Comparison of ENCODE assay signal across 17 cellular contexts in the genomic region with DNA sequence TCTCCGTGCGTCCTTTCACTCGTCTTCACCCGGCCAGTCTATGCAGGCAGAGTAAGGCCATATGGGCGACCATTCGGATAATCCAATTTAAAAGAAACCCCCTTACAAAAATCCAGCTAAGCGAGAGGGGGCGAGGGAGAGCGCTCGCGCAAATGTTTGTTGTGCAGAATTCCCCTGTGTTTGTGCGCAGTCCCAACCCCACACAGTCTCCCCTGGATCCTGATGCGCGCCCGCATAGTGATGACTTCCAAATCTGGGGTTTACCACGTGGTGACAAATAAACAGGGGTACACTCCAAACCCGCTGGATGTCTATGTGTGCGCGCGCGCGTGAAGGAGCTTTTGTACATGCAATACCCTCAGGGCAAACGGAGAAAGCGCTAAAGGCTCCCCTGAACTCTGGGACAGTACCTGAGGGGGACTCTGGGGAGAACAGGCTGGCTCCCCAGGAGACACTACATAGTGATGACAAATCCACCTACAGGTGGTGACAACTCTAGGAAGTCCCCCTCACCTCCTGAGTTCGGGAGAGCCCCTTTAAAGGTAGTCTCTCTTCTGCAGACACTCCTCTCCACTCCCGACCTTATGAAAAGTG. TPM values are rescaled to one million over a fixed set of nuclear protein-coding genes. Genes with fewer than 3 reads are reported as not detected.
DNase-seq lines count a peak whose midpoint lies in the region; ATAC-seq and TF ChIP-seq lines count a peak whose summit lies in the region.
"Had no signal": no experiment of that assay in that cellular context is flagged by ENCODE, and none has a peak within 500 bp of the region (broad histone marks: within the 10 kb centered on the region; RNA-seq: fewer than 3 reads in every experiment).

No MANE protein-coding gene starts in this region.

- H2BK120ac ChIP-seq in mesendoderm (ENCODE audit: low read depth, low read length) = no peak overlapping the region

- CTCF ChIA-PET in activated CD8-positive, alpha-beta memory T cell treated with anti-CD3 and anti-CD28 coated beads, Interleukin-2, amount 10 ng/mL, durations not matched to agents 7 days and 5 days (lab: Charles Lee) = no interaction called here

- no peaks in the 10 kb centered on the region for H3K4me1 ChIP-seq in mesendoderm (ENCODE audit: control insufficient read depth, low read depth, low read length)

- H3K79me1 ChIP-seq in mesendoderm (ENCODE audit: low read length) = no peaks in the 10 kb centered on the region

- no peaks in the 10 kb centered on the region for H3K9me3 Mint-ChIP-seq in activated CD8-positive, alpha-beta memory T cell treated with anti-CD3 and anti-CD28 coated beads, Interleukin-2, amount 10 ng/mL, durations not matched to agents 7 days and 5 days (ENCODE audit: low read depth)
- peaks cover 0 to 21% (median 6%) of the 10 kb centered on the region in 3 donors for H3K9me3 Mint-ChIP-seq in IgD-negative memory B cell
- H3K9me3 Mint-ChIP-seq in endothelial cell (ENCODE audit: unreplicated experiment) = no peaks in the 10 kb centered on the region
- H3K9me3 Mint-ChIP-seq in osteocyte (ENCODE audit: unreplicated experiment) = no peaks in the 10 kb centered on the region
- H3K9me3 Mint-ChIP-seq: natural killer cell had no signal

- no peak overlapping the region for H4K5ac ChIP-seq in mesendoderm (ENCODE audit: low read length)

- no peak overlapping the region for H3K18ac ChIP-seq in mesendoderm (ENCODE audit: low read length)

- H2AK5ac ChIP-seq in mesendoderm (ENCODE audit: low read length) = no peak overlapping the region

- WGBS in mesendoderm (ENCODE audit: extremely low coverage, insufficient coverage, low lambda C conversion rate) = no CpG with 5 or more reads among the region's 26 CpGs

- peak overlapping the region; percentile 35 for H3K27ac Mint-ChIP-seq in activated CD8-positive, alpha-beta memory T cell treated with anti-CD3 and anti-CD28 coated beads, Interleukin-2, amount 10 ng/mL, durations not matched to agents 7 days and 5 days
- H3K27ac Mint-ChIP-seq in IgD-negative memory B cell (peak overlapping the region in 2 of 3 donors; percentile 39 to 62), endothelial cell (ENCODE audit: unreplicated experiment) (peak overlapping the region; percentile 15), osteocyte (ENCODE audit: unreplicated experiment) (no peak overlapping the region)
- H3K27ac Mint-ChIP-seq: CD4-positive, alpha-beta T cell; natural killer cell had no signal

- no peak overlapping the region for H3K56ac ChIP-seq in mesendoderm (ENCODE audit: low read length)

- H3K79me2 ChIP-seq in mesendoderm (ENCODE audit: control insufficient read depth, insufficient read depth, low read length) = no peaks in the 10 kb centered on the region

- H4K8ac ChIP-seq in mesendoderm (ENCODE audit: low read depth, low read length) = no peak overlapping the region

- H3K4me2 ChIP-seq in mesendoderm (ENCODE audit: low read length) = no peak overlapping the region
- H3K4me2 ChIP-seq: PC-9 had no signal

- no peaks in the 10 kb centered on the region for H3K36me3 ChIP-seq in mesendoderm (ENCODE audit: control insufficient read depth, insufficient read depth, low read length)

- H3K27me3 ChIP-seq in mesendoderm (ENCODE audit: insufficient read depth, low read length, poor library complexity) = peaks cover 74% of the 10 kb centered on the region

- H3K4me3 ChIP-seq in mesendoderm (ENCODE audit: low read length) = no peak overlapping the region
- H3K4me3 ChIP-seq: K562, lung, PC-9 had no signal

- H3K36me3 Mint-ChIP-seq in activated CD8-positive, alpha-beta memory T cell treated with anti-CD3 and anti-CD28 coated beads, Interleukin-2, amount 10 ng/mL, durations not matched to agents 7 days and 5 days = peaks cover 2% of the 10 kb centered on the region
- H3K36me3 Mint-ChIP-seq in IgD-negative memory B cell (no peaks in the 10 kb centered on the region), endothelial cell (ENCODE audit: low read depth, unreplicated experiment) (peaks cover 4% of the 10 kb centered on the region), osteocyte (ENCODE audit: unreplicated experiment) (no peaks in the 10 kb centered on the region)

- no peak overlapping the region for H3K23ac ChIP-seq in mesendoderm (ENCODE audit: low read length)

- H3K4ac ChIP-seq in mesendoderm (ENCODE audit: low read depth, low read length) = no peak overlapping the region

- peaks cover 4% of the 10 kb centered on the region for H3K4me1 Mint-ChIP-seq in activated CD8-positive, alpha-beta memory T cell treated with anti-CD3 and anti-CD28 coated beads, Interleukin-2, amount 10 ng/mL, durations not matched to agents 7 days and 5 days
- H3K4me1 Mint-ChIP-seq in IgD-negative memory B cell (peaks cover 0 to 3% (median 2%) of the 10 kb centered on the region in 3 donors), endothelial cell (ENCODE audit: unreplicated experiment) (peaks cover 25% of the 10 kb centered on the region), osteocyte (ENCODE audit: unreplicated experiment) (peaks cover 10% of the 10 kb centered on the region)

- H3K4me3 Mint-ChIP-seq in activated CD8-positive, alpha-beta memory T cell treated with anti-CD3 and anti-CD28 coated beads, Interleukin-2, amount 10 ng/mL, durations not matched to agents 7 days and 5 days = no peak overlapping the region
- H3K4me3 Mint-ChIP-seq in IgD-negative memory B cell (no peak overlapping the region), endothelial cell (ENCODE audit: unreplicated experiment) (no peak overlapping the region), osteocyte (ENCODE audit: unreplicated experiment) (no peak overlapping the region)
- H3K4me3 Mint-ChIP-seq: CD4-positive, alpha-beta T cell; natural killer cell had no signal

- H3K9ac ChIP-seq in mesendoderm (ENCODE audit: low read length) = no peak overlapping the region

- no peak for TF ChIP-seq CTCF in endothelial cell (IDR thresholded peaks at IDR 0.05; ENCODE audit: unreplicated experiment)
- no peak for TF ChIP-seq CTCF in osteocyte (IDR thresholded peaks at IDR 0.05)

- DNase-seq in activated CD8-positive, alpha-beta memory T cell treated with anti-CD3 and anti-CD28 coated beads, Interleukin-2, amount 10 ng/mL, durations not matched to agents 7 days and 5 days = no peak
- DNase-seq in activated CD8-positive, alpha-beta memory T cell treated with anti-CD3 and anti-CD28 coated beads for 24 hours = no peak
- DNase-seq in endothelial cell (ENCODE audit: low spot score) (no peak), osteocyte (ENCODE audit: extremely low spot score, unreplicated experiment) (peak; percentile 73), mesendoderm (no peak), inferior parietal cortex (ENCODE audit: extremely low spot score) (no peak)
- DNase-seq in activated CD4-positive, CD25-positive, alpha-beta regulatory T cell treated with anti-CD3 and anti-CD28 coated beads, Interleukin-2, amount 50 U/mL, for 72 hours = no peak
- DNase-seq: CD4-positive, alpha-beta T cell; effector CD8-positive, alpha-beta T cell; natural killer cell; NCI-H1048; NCI-H69; PC-9 had no signal

- H3K27ac ChIP-seq in mesendoderm (ENCODE audit: low read depth, low read length) = no peak overlapping the region
- H3K27ac ChIP-seq: PC-9 had no signal

- peaks cover 93% of the 10 kb centered on the region for H3K27me3 Mint-ChIP-seq in activated CD8-positive, alpha-beta memory T cell treated with anti-CD3 and anti-CD28 coated beads, Interleukin-2, amount 10 ng/mL, durations not matched to agents 7 days and 5 days
- H3K27me3 Mint-ChIP-seq in IgD-negative memory B cell = peaks cover 74% of the 10 kb centered on the region
- H3K27me3 Mint-ChIP-seq in endothelial cell (ENCODE audit: unreplicated experiment) = peaks cover 36% of the 10 kb centered on the region
- H3K27me3 Mint-ChIP-seq in osteocyte (ENCODE audit: unreplicated experiment) = peaks cover 94% of the 10 kb centered on the region

- H2BK5ac ChIP-seq in mesendoderm (ENCODE audit: low read length) = no peak overlapping the region

- no peak for ATAC-seq in activated CD8-positive, alpha-beta memory T cell treated with anti-CD3 and anti-CD28 coated beads, Interleukin-2, amount 10 ng/mL, durations not matched to agents 7 days and 5 days
- ATAC-seq: K562, natural killer cell had no signal

- H2BK15ac ChIP-seq in mesendoderm (replicated peaks; ENCODE audit: low read depth) = no peak overlapping the region

RNA-seq across cellular contexts. Expression of gene SOX21, which starts 8.5 kb away (rescaled TPM):
- total RNA-seq in activated CD8-positive, alpha-beta memory T cell treated with anti-CD3 and anti-CD28 coated beads, Interleukin-2, amount 10 ng/mL, durations not matched to agents 7 days and 5 days = not detected
- polyA plus RNA-seq in IgD-negative memory B cell = not detected
- total RNA-seq in endothelial cell (ENCODE audit: unreplicated experiment) (not detected), osteocyte (not detected in 2 replicates)
- 0.03 TPM for polyA plus RNA-seq in mesendoderm (2013, experiment 1 of 2)
- polyA plus RNA-seq in mesendoderm (2013, experiment 2 of 2) = 0.03 TPM
- total RNA-seq: CD4-positive, alpha-beta T cell; natural killer cell; PC-9; renal cortical epithelial cell had no signal
- polyA plus RNA-seq: K562 had no signal
